ENCODE assay signal across 17 cellular contexts in genomic region chr3:152459572-152459971, GRCh38.
A peak's percentile ranks its signal among the peaks of the same experiment; 100 is the strongest.
DNase-seq lines count a peak whose midpoint lies in the region; ATAC-seq and TF ChIP-seq lines count a peak whose summit lies in the region.
"Had no signal": no experiment of that assay in that cellular context is flagged by ENCODE, and none has a peak within 500 bp of the region (broad histone marks: within the 10 kb centered on the region; RNA-seq: fewer than 3 reads in every experiment).

No MANE protein-coding gene starts in this region.

- peak overlapping the region; percentile 33 for H2BK5ac ChIP-seq in IMR-90 (ENCODE audit: low read depth, low read length, poor library complexity, severe bottlenecking)

- H3K79me1 ChIP-seq in IMR-90 (ENCODE audit: low read depth in 1 of 2, low read length in 2 of 2), result peaks cover 25 to 28% of the 10 kb centered on the region in 2 experiments; a peak in 3 of 4 replicates

- ATAC-seq in IMR-90 (ENCODE audit: low read depth), result no peak
- no peak for ATAC-seq in activated naive CD8-positive, alpha-beta T cell treated with anti-CD3 and anti-CD28 coated beads, Interleukin-2, amount 50 U/mL, for 24 hours

- H4K91ac ChIP-seq in IMR-90 (ENCODE audit: insufficient read depth, low read depth, low read length), result no peak overlapping the region

- no peak overlapping the region for H2BK120ac ChIP-seq in IMR-90 (ENCODE audit: low read depth, low read length)

- no peak for TF ChIP-seq POLR2A in IMR-90 (IDR thresholded peaks at IDR 0.05; ENCODE audit: low read depth, low read length)

- CTCF ChIA-PET in IMR-90 (lab: Yijun Ruan, JAX), result interaction anchor here (0.6 to 1.2 kb wide), 4 partner anchors 16 to 387 kb away, joined by 3 to 9 read pairs (median 4); no protein-coding TSS in a partner anchor

- POLR2A ChIA-PET in IMR-90 (lab: Charles Lee; ENCODE audit: unreplicated experiment), result no interaction called here

- H3K36me3 Mint-ChIP-seq in activated naive CD8-positive, alpha-beta T cell, result peaks cover 11% of the 10 kb centered on the region
- peaks cover 30% of the 10 kb centered on the region for H3K36me3 Mint-ChIP-seq in activated naive CD8-positive, alpha-beta T cell treated with anti-CD3 and anti-CD28 coated beads for 36 hours
- H3K36me3 Mint-ChIP-seq in activated naive CD8-positive, alpha-beta T cell treated with anti-CD3 and anti-CD28 coated beads, Interleukin-2, amount 50 U/mL, for 24 hours (ENCODE audit: low read depth), result peaks cover 48% of the 10 kb centered on the region

- no peak overlapping the region for H3K4me3 Mint-ChIP-seq in activated naive CD8-positive, alpha-beta T cell
- H3K4me3 Mint-ChIP-seq in activated naive CD8-positive, alpha-beta T cell treated with anti-CD3 and anti-CD28 coated beads for 36 hours, result no peak overlapping the region
- no peak overlapping the region for H3K4me3 Mint-ChIP-seq in activated naive CD8-positive, alpha-beta T cell treated with anti-CD3 and anti-CD28 coated beads, Interleukin-2, amount 50 U/mL, for 24 hours
- H3K4me3 Mint-ChIP-seq: HFFc6 had no signal

- no peak for DNase-seq in activated naive CD8-positive, alpha-beta T cell treated with anti-CD3 and anti-CD28 coated beads for 36 hours
- DNase-seq in IMR-90 (no peak), superior temporal gyrus (ENCODE audit: extremely low spot score) (peak; percentile 15), GF-D8 (lab: John Stamatoyannopoulos, UW) (no peak), NCI-H2196 treated with DMSO at 0.1 percent for 48 hours (lab: John Stamatoyannopoulos, UW; ENCODE audit: unreplicated experiment) (no peak)
- DNase-seq in activated naive CD8-positive, alpha-beta T cell treated with anti-CD3 and anti-CD28 coated beads, Interleukin-2, amount 50 U/mL, for 24 hours, result no peak
- DNase-seq: ACHN; GOT3; HFFc6; MG63; NCI-H1092 treated with DMSO at 0.1 percent for 48 hours; NCI-H1694; NCI-H2107; NCI-H69; NK-92 treated with Interleukin-12 subunit alpha and Interleukin-12 subunit beta, amount 100 ng/mL, for 24 hours; OCI-M1 had no signal

- H3K18ac ChIP-seq in IMR-90 (ENCODE audit: low read depth, low read length), result no peak overlapping the region

- H3K4me1 ChIP-seq in IMR-90 (ENCODE audit: control insufficient read depth, insufficient read depth, low read length), result peaks cover 1% of the 10 kb centered on the region; the same call in 1 of the 2 replicates

- H2BK15ac ChIP-seq in IMR-90 (ENCODE audit: low read depth, low read length), result no peak overlapping the region

- no TSS peak for BruUV-seq in IMR-90 (replicated peaks; lab: Mats Ljungman, UMichigan)

- no peak overlapping the region for H3K4me2 ChIP-seq in IMR-90 (ENCODE audit: low read depth, low read length)

- H3K36me3 ChIP-seq in IMR-90 (ENCODE audit: control insufficient read depth, insufficient read depth, low read length), result peaks cover 25% of the 10 kb centered on the region

- H2AK5ac ChIP-seq in IMR-90 (ENCODE audit: low read depth, low read length), result no peak overlapping the region

- no CpG with 5 or more reads among the region's 2 CpGs for WGBS in IMR-90 (ENCODE audit: extremely low coverage in 2 of 2, insufficient read length in 1 of 2), 2 experiments

- intact Hi-C loops in IMR-90 (cut with micrococcal nuclease), result no loop called here

- H3K9me3 ChIP-seq in IMR-90 (ENCODE audit: control insufficient read depth, insufficient read depth, low read length), result no peaks in the 10 kb centered on the region
- H3K9me3 ChIP-seq: MG63 had no signal

- H2AFZ ChIP-seq in IMR-90 (replicated peaks; ENCODE audit: low read length, poor library complexity), result no peak overlapping the region

- no peak for TF ChIP-seq RAD21 in IMR-90 (IDR thresholded peaks at IDR 0.05; ENCODE audit: low read length)

- H3K14ac ChIP-seq in IMR-90 (replicated peaks; ENCODE audit: low read depth, low read length), result no peak overlapping the region

- no peaks in the 10 kb centered on the region for H3K27me3 Mint-ChIP-seq in activated naive CD8-positive, alpha-beta T cell
- no peaks in the 10 kb centered on the region for H3K27me3 Mint-ChIP-seq in activated naive CD8-positive, alpha-beta T cell treated with anti-CD3 and anti-CD28 coated beads for 36 hours
- no peaks in the 10 kb centered on the region for H3K27me3 Mint-ChIP-seq in activated naive CD8-positive, alpha-beta T cell treated with anti-CD3 and anti-CD28 coated beads, Interleukin-2, amount 50 U/mL, for 24 hours

- no peak overlapping the region for H4K5ac ChIP-seq in IMR-90 (ENCODE audit: low read depth, low read length)

- H2BK20ac ChIP-seq in IMR-90 (ENCODE audit: low read depth, low read length), result no peak overlapping the region

- no peak overlapping the region for H3K56ac ChIP-seq in IMR-90 (ENCODE audit: extremely low read depth, insufficient read depth, low read length)

- peaks cover 46% of the 10 kb centered on the region for H3K4me1 Mint-ChIP-seq in activated naive CD8-positive, alpha-beta T cell (ENCODE audit: low read depth)
- peaks cover 29% of the 10 kb centered on the region for H3K4me1 Mint-ChIP-seq in activated naive CD8-positive, alpha-beta T cell treated with anti-CD3 and anti-CD28 coated beads for 36 hours
- H3K4me1 Mint-ChIP-seq in activated naive CD8-positive, alpha-beta T cell treated with anti-CD3 and anti-CD28 coated beads, Interleukin-2, amount 50 U/mL, for 24 hours, result peaks cover 36% of the 10 kb centered on the region

- TF ChIP-seq CTCF in IMR-90 (conservative IDR thresholded peaks at IDR 0.05; ENCODE audit: low read depth, low read length), result no peak

- H2AK9ac ChIP-seq in IMR-90 (replicated peaks; ENCODE audit: low read depth, low read length, poor library complexity), result peak overlapping the region; percentile 58

- peak overlapping the region; percentile 72 for H3K27ac Mint-ChIP-seq in activated naive CD8-positive, alpha-beta T cell
- H3K27ac Mint-ChIP-seq in activated naive CD8-positive, alpha-beta T cell treated with anti-CD3 and anti-CD28 coated beads for 36 hours, result no peak overlapping the region
- H3K27ac Mint-ChIP-seq in activated naive CD8-positive, alpha-beta T cell treated with anti-CD3 and anti-CD28 coated beads, Interleukin-2, amount 50 U/mL, for 24 hours, result peak overlapping the region; percentile 59

- no peak overlapping the region for H3K4me3 ChIP-seq in IMR-90 (ENCODE audit: insufficient read depth, low read depth, low read length)
- H3K4me3 ChIP-seq: MG63 had no signal

- H3K4ac ChIP-seq in IMR-90 (ENCODE audit: low read depth, low read length), result no peak overlapping the region

- peak overlapping the region; percentile 29; the same call in 1 of the 2 replicates for H3K27ac ChIP-seq in IMR-90 (ENCODE audit: insufficient read depth, low read length)

- in situ Hi-C loops in IMR-90 (cut with MboI; ENCODE audit: low sequenced_read_pairs), result no loop called here

- H4K20me1 ChIP-seq in IMR-90 (ENCODE audit: insufficient read depth, low read length), result peaks cover 5% of the 10 kb centered on the region; the same call in 1 of the 2 replicates

- no peak overlapping the region for H3K23ac ChIP-seq in IMR-90 (ENCODE audit: low read depth, low read length)

- peaks cover 2% of the 10 kb centered on the region for H3K9me1 ChIP-seq in IMR-90 (ENCODE audit: insufficient read depth, low read length)

- dilution Hi-C loops in IMR-90 (cut with HindIII; ENCODE audit: low sequenced_read_pairs, unreplicated experiment), result no loop called here

- no peaks in the 10 kb centered on the region for H3K27me3 ChIP-seq in IMR-90 (ENCODE audit: control insufficient read depth, insufficient read depth, low read length)
- H3K27me3 ChIP-seq: MG63 had no signal

- H4K8ac ChIP-seq in IMR-90 (ENCODE audit: low read depth in 2 of 2, low read length in 2 of 2), result no peak overlapping the region

- H3K9me3 Mint-ChIP-seq in activated naive CD8-positive, alpha-beta T cell (ENCODE audit: low read depth), result no peaks in the 10 kb centered on the region
- H3K9me3 Mint-ChIP-seq in activated naive CD8-positive, alpha-beta T cell treated with anti-CD3 and anti-CD28 coated beads for 36 hours, result no peaks in the 10 kb centered on the region
- no peaks in the 10 kb centered on the region for H3K9me3 Mint-ChIP-seq in activated naive CD8-positive, alpha-beta T cell treated with anti-CD3 and anti-CD28 coated beads, Interleukin-2, amount 50 U/mL, for 24 hours
- H3K9me3 Mint-ChIP-seq: HFFc6 had no signal

- H3K9ac ChIP-seq in IMR-90 (ENCODE audit: low read depth, low read length), result no peak overlapping the region

TF ChIP-seq in IMR-90, 13 proteins besides CTCF, POLR2A, EP300 and RAD21:
- no peak for TF ChIP-seq RCOR1 (IDR thresholded peaks at IDR 0.05; ENCODE audit: insufficient replicate concordance, low read length)
- no peak for TF ChIP-seq RFX5 (IDR thresholded peaks at IDR 0.05; ENCODE audit: low read depth, low read length)
- no peak for TF ChIP-seq MAZ (IDR thresholded peaks at IDR 0.05; ENCODE audit: borderline replicate concordance, low read depth, low read length)
- no peak for TF ChIP-seq BHLHE40 (IDR thresholded peaks at IDR 0.05; ENCODE audit: low read depth, low read length)
- no peak for TF ChIP-seq MXI1 (IDR thresholded peaks at IDR 0.05; ENCODE audit: borderline replicate concordance, low read depth, low read length)
- no peak for TF ChIP-seq USF2 (IDR thresholded peaks at IDR 0.05; ENCODE audit: low read depth, low read length)
- no peak for TF ChIP-seq CHD1 (IDR thresholded peaks at IDR 0.05; ENCODE audit: low read depth, low read length)
- TF ChIP-seq NFE2L2 (IDR thresholded peaks at IDR 0.05; ENCODE audit: low read depth, low read length), result no peak
- TF ChIP-seq SMC3 (IDR thresholded peaks at IDR 0.05; ENCODE audit: low read depth, low read length), result no peak
- no peak for TF ChIP-seq MAFK (IDR thresholded peaks at IDR 0.05; ENCODE audit: low read depth, low read length)
- no peak for TF ChIP-seq CEBPB (IDR thresholded peaks at IDR 0.05; ENCODE audit: low read depth, low read length)
- no peak for TF ChIP-seq FOS (IDR thresholded peaks at IDR 0.05; ENCODE audit: low read depth, low read length)
- no peak for TF ChIP-seq ELK1 (IDR thresholded peaks at IDR 0.05; ENCODE audit: borderline replicate concordance, low read depth, low read length)
